2 cellular contexts compared by ENCODE assay signal in genomic region chr7:106269263-106269961, GRCh38.
TF ChIP-seq lines count a peak whose summit lies in the region.

No MANE protein-coding gene starts in this region.

TF ChIP-seq in liver, 16 proteins besides CTCF, POLR2A, EP300 and RAD21 (continued from another document):
- TF ChIP-seq HNF4A (conservative IDR thresholded peaks at IDR 0.05) = peak; percentile 30 to 45

TF ChIP-seq in HepG2, 621 proteins besides CTCF, POLR2A, EP300 and RAD21:
- TF ChIP-seq SRSF1 (optimal IDR thresholded peaks at IDR 0.05; ENCODE audit: low read depth, low read length) = no peak
- TF ChIP-seq CBX2 (IDR thresholded peaks at IDR 0.05; ENCODE audit: low read depth, low read length) = no peak
- no peak for TF ChIP-seq CBX2 (CRISPR knock-in tag; IDR thresholded peaks at IDR 0.05; ENCODE audit: low read depth)
- TF ChIP-seq ZEB1 (IDR thresholded peaks at IDR 0.05; ENCODE audit: insufficient replicate concordance, low read depth) = no peak
- no peak for TF ChIP-seq SNAPC2 (CRISPR knock-in tag; IDR thresholded peaks at IDR 0.05)
- no peak for TF ChIP-seq ZNF34 (CRISPR knock-in tag; IDR thresholded peaks at IDR 0.05; ENCODE audit: borderline replicate concordance)
- no peak for TF ChIP-seq MEIS2 (CRISPR knock-in tag; IDR thresholded peaks at IDR 0.05)
- no peak for TF ChIP-seq ZNF160 (CRISPR knock-in tag; IDR thresholded peaks at IDR 0.05)
- TF ChIP-seq, protein P1, sequence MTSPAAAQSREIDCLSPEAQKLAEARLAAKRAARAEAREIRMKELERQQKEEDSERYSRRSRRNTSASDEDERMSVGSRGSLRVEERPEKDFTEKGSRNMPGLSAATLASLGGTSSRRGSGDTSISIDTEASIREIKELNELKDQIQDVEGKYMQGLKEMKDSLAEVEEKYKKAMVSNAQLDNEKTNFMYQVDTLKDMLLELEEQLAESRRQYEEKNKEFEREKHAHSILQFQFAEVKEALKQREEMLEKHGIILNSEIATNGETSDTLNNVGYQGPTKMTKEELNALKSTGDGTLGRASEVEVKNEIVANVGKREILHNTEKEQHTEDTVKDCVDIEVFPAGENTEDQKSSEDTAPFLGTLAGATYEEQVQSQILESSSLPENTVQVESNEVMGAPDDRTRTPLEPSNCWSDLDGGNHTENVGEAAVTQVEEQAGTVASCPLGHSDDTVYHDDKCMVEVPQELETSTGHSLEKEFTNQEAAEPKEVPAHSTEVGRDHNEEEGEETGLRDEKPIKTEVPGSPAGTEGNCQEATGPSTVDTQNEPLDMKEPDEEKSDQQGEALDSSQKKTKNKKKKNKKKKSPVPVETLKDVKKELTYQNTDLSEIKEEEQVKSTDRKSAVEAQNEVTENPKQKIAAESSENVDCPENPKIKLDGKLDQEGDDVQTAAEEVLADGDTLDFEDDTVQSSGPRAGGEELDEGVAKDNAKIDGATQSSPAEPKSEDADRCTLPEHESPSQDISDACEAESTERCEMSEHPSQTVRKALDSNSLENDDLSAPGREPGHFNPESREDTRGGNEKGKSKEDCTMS (CRISPR knock-in tag; conservative IDR thresholded peaks at IDR 0.05) = no peak
- TF ChIP-seq CEBPB (IDR thresholded peaks at IDR 0.05; ENCODE audit: borderline replicate concordance, low read depth, low read length) = no peak
- TF ChIP-seq JUNB (CRISPR knock-in tag; IDR thresholded peaks at IDR 0.05; ENCODE audit: borderline replicate concordance) = no peak
- no peak for TF ChIP-seq ZNF564 (CRISPR knock-in tag; IDR thresholded peaks at IDR 0.05)
- TF ChIP-seq, protein P2, sequence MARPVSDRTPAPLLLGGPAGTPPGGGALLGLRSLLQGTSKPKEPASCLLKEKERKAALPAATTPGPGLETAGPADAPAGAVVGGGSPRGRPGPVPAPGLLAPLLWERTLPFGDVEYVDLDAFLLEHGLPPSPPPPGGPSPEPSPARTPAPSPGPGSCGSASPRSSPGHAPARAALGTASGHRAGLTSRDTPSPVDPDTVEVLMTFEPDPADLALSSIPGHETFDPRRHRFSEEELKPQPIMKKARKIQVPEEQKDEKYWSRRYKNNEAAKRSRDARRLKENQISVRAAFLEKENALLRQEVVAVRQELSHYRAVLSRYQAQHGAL (CRISPR knock-in tag; IDR thresholded peaks at IDR 0.05; ENCODE audit: not compliant biosample characterization) = no peak
- TF ChIP-seq ZNF792 (CRISPR knock-in tag; IDR thresholded peaks at IDR 0.05) = no peak
- no peak for TF ChIP-seq ZFP90 (CRISPR knock-in tag; IDR thresholded peaks at IDR 0.05; ENCODE audit: borderline replicate concordance)
